In the genomic region with DNA sequence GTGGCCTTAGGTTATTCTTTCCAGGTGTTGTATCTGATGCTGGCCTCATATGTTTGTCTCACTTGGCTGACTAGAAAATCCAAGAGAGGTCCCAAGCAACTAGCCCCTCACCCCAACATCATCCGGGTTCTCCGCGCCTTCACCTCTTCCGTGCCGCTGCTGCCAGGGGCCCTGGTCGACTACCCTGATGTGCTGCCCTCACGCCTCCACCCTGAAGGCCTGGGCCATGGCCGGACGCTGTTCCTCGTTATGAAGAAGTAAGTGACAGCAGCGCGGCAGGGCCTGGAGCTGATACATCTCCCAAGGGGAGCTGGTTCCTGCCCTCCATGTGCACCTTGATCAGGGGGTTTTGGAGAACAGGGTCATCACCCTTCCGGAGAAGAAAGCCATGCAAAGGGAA, we compare ENCODE assay signal across 37 cellular contexts. TPM values are rescaled to one million over a fixed set of nuclear protein-coding genes. Genes with fewer than 3 reads are reported as not detected.
"Had no signal": no experiment of that assay in that cellular context is flagged by ENCODE, and none has a peak within 500 bp of the region (broad histone marks: within the 10 kb centered on the region; RNA-seq: fewer than 3 reads in every experiment).

No MANE protein-coding gene starts in this region.

- H3K4me1 ChIP-seq: adrenal gland, ascending aorta, body of pancreas, breast epithelium had no signal

- H3K36me3 ChIP-seq: breast epithelium had no signal

- FAIRE-seq: astrocyte, bronchial epithelial cell, colon had no signal

- ATAC-seq: activated naive CD4-positive, alpha-beta T cell treated with anti-CD3 and anti-CD28 coated beads, Interleukin-2, amount 50 U/mL, for 72 hours; activated naive CD8-positive, alpha-beta T cell treated with anti-CD3 and anti-CD28 coated beads, Interleukin-2, amount 50 U/mL, for 24 hours; activated T-cell treated with anti-CD3 and anti-CD28 coated beads, Interleukin-2, amount 50 U/mL, for 4 hours; activated T-cell treated with anti-CD3 and anti-CD28 coated beads, Interleukin-2, amount 50 U/mL, for 72 hours; activated T-helper 17 cell treated with anti-CD3 and anti-CD28 coated beads, Interleukin-2, amount 50 U/mL, for 72 hours; body of pancreas had no signal

- H3K4me3 ChIP-seq: adrenal gland, ascending aorta, body of pancreas, breast epithelium, cardiac muscle cell had no signal

- H3K9me3 ChIP-seq: adrenal gland, ascending aorta, body of pancreas, breast epithelium had no signal

- DNase-seq: activated effector memory CD4-positive, alpha-beta T cell treated with anti-CD3 and anti-CD28 coated beads, Interleukin-2, amount 50 U/mL, for 16 hours; activated effector memory CD4-positive, alpha-beta T cell treated with Interleukin-2 at 50 U/mL for 16 hours; activated gamma-delta T cell; activated gamma-delta T cell treated with Interleukin-2 at 50 U/mL for 16 hours; activated naive CD4-positive, alpha-beta T cell; activated naive CD4-positive, alpha-beta T cell treated with anti-CD3 and anti-CD28 coated beads for 36 hours; activated naive CD4-positive, alpha-beta T cell treated with anti-CD3 and anti-CD28 coated beads, Interleukin-2, amount 10 ng/mL, durations not matched to agents 7 days and 5 days; activated naive CD4-positive, alpha-beta T cell treated with anti-CD3 and anti-CD28 coated beads, Interleukin-2, amount 50 U/mL, for 16 hours; activated naive CD4-positive, alpha-beta T cell treated with Interleukin-2 at 50 U/mL for 16 hours; activated naive CD8-positive, alpha-beta T cell treated with anti-CD3 and anti-CD28 coated beads for 36 hours; activated naive CD8-positive, alpha-beta T cell treated with anti-CD3 and anti-CD28 coated beads, Interleukin-2, amount 10 ng/mL, durations not matched to agents 7 days and 5 days; activated naive CD8-positive, alpha-beta T cell treated with anti-CD3 and anti-CD28 coated beads, Interleukin-2, amount 50 U/mL, for 24 hours; activated T-cell treated with anti-CD3 and anti-CD28 coated beads, Interleukin-2, amount 50 U/mL, for 24 hours; activated T-cell treated with anti-CD3 and anti-CD28 coated beads, Interleukin-2, amount 50 U/mL, for 4 hours; activated T-cell treated with anti-CD3 and anti-CD28 coated beads, Interleukin-2, amount 50 U/mL, for 48 hours; activated T-cell treated with anti-CD3 and anti-CD28 coated beads, Interleukin-2, amount 50 U/mL, for 72 hours; adrenal gland; amniotic stem cell; amygdala; anterior cingulate cortex; aorta; body of pancreas; caudate nucleus; central memory CD4-positive, alpha-beta T cell; cerebellar nuclear complex had no signal

- H3K27me3 ChIP-seq: adrenal gland, ascending aorta, body of pancreas, breast epithelium, cardiac muscle cell had no signal

- H3K27ac ChIP-seq: adrenal gland, ascending aorta, body of pancreas, breast epithelium, cardiac muscle cell had no signal

RNA-seq across cellular contexts. Expression of a gene that starts 55.5 kb away (rescaled TPM):
- total RNA-seq: activated naive CD4-positive, alpha-beta T cell treated with anti-CD3 and anti-CD28 coated beads for 36 hours; activated naive CD4-positive, alpha-beta T cell treated with anti-CD3 and anti-CD28 coated beads, Interleukin-2, amount 50 U/mL, for 72 hours; activated naive CD8-positive, alpha-beta T cell treated with anti-CD3 and anti-CD28 coated beads for 36 hours; activated naive CD8-positive, alpha-beta T cell treated with anti-CD3 and anti-CD28 coated beads, Interleukin-2, amount 10 ng/mL, durations not matched to agents 7 days and 5 days; activated T-cell treated with anti-CD3 and anti-CD28 coated beads, Interleukin-2, amount 50 U/mL, for 4 hours; activated T-cell treated with anti-CD3 and anti-CD28 coated beads, Interleukin-2, amount 50 U/mL, for 72 hours; activated T-helper 1 cell treated with anti-CD3 and anti-CD28 coated beads, Interleukin-12 subunit alpha, Interleukin-12 subunit beta, Interleukin-2, Interleukin-4 antibody, amounts not matched to agents 30 ng/mL and 10 ng/mL and 1 ng/mL, durations not matched to agents 14 hours and 24 hours and 36 hours; activated T-helper 17 cell treated with anti-CD3 and anti-CD28 coated beads, Interleukin-2, amount 50 U/mL, for 72 hours; activated T-helper 2 cell treated with anti-CD3 and anti-CD28 coated beads, Interferon-gamma antibody, Interleukin-2, Interleukin-4, amounts not matched to agents 10 μg/mL and 5 μg/mL and 100 μg/mL, durations not matched to agents 14 hours and 24 hours and 36 hours; astrocyte; body of pancreas; cardiac muscle cell; cerebellum; chondrocyte had no signal
- polyA plus RNA-seq: cardiac muscle cell had no signal
